ENCODE assay signal across 1 cellular context in genomic region chr19:51131780-51132680, GRCh38.
TF ChIP-seq lines count a peak whose summit lies in the region.

No MANE protein-coding gene starts in this region.

TF ChIP-seq in H1, 55 proteins besides CTCF, POLR2A, EP300 and RAD21:
- TF ChIP-seq CHD7 (IDR thresholded peaks at IDR 0.05; ENCODE audit: insufficient replicate concordance, low read length) (no peak), EZH2 (IDR thresholded peaks at IDR 0.05; ENCODE audit: low read depth, low read length, severe bottlenecking) (no peak)
